ENCODE assay signal across 3 cellular contexts in the genomic region with DNA sequence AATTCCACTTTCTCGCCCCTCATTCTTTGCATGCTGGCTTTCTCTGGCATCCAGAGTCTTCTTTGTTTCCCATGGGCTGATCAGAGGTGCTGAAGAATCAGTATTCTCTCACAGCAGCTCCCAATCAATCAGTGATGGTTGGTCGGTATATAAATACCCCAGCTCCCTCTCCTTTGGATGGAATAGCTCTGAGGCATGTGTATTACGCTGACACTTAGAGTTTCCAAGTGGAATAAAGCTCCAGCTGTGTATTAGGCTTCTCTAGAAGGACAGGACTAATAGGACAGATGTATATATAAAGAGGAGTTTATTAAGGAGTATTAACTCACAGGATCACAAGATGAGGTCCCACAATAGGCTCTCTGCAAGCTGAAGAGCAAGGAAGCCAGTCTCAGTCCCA.
TF ChIP-seq lines count a peak whose summit lies in the region.

No MANE protein-coding gene starts in this region.

TF ChIP-seq in Ishikawa, 13 proteins besides CTCF, POLR2A, EP300 and RAD21 (continued from another document):
- TF ChIP-seq, protein P1, sequence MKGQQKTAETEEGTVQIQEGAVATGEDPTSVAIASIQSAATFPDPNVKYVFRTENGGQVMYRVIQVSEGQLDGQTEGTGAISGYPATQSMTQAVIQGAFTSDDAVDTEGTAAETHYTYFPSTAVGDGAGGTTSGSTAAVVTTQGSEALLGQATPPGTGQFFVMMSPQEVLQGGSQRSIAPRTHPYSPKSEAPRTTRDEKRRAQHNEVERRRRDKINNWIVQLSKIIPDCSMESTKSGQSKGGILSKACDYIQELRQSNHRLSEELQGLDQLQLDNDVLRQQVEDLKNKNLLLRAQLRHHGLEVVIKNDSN (IDR thresholded peaks at IDR 0.05): no peak
- no peak for TF ChIP-seq TCF12 (IDR thresholded peaks at IDR 0.05; ENCODE audit: low read depth)
- TF ChIP-seq, protein P2, sequence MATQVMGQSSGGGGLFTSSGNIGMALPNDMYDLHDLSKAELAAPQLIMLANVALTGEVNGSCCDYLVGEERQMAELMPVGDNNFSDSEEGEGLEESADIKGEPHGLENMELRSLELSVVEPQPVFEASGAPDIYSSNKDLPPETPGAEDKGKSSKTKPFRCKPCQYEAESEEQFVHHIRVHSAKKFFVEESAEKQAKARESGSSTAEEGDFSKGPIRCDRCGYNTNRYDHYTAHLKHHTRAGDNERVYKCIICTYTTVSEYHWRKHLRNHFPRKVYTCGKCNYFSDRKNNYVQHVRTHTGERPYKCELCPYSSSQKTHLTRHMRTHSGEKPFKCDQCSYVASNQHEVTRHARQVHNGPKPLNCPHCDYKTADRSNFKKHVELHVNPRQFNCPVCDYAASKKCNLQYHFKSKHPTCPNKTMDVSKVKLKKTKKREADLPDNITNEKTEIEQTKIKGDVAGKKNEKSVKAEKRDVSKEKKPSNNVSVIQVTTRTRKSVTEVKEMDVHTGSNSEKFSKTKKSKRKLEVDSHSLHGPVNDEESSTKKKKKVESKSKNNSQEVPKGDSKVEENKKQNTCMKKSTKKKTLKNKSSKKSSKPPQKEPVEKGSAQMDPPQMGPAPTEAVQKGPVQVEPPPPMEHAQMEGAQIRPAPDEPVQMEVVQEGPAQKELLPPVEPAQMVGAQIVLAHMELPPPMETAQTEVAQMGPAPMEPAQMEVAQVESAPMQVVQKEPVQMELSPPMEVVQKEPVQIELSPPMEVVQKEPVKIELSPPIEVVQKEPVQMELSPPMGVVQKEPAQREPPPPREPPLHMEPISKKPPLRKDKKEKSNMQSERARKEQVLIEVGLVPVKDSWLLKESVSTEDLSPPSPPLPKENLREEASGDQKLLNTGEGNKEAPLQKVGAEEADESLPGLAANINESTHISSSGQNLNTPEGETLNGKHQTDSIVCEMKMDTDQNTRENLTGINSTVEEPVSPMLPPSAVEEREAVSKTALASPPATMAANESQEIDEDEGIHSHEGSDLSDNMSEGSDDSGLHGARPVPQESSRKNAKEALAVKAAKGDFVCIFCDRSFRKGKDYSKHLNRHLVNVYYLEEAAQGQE (IDR thresholded peaks at IDR 0.05; ENCODE audit: low read depth): no peak
- no peak for TF ChIP-seq ZBTB7A (IDR thresholded peaks at IDR 0.05; ENCODE audit: low read depth)

TF ChIP-seq in WTC11, 78 proteins besides CTCF, POLR2A, EP300 and RAD21 (continued from another document):
- TF ChIP-seq, protein P3, sequence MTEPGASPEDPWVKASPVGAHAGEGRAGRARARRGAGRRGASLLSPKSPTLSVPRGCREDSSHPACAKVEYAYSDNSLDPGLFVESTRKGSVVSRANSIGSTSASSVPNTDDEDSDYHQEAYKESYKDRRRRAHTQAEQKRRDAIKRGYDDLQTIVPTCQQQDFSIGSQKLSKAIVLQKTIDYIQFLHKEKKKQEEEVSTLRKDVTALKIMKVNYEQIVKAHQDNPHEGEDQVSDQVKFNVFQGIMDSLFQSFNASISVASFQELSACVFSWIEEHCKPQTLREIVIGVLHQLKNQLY (CRISPR knock-in tag; IDR thresholded peaks at IDR 0.05): no peak
- TF ChIP-seq, protein P1 (CRISPR knock-in tag; IDR thresholded peaks at IDR 0.05): no peak
- TF ChIP-seq SMAD4 (CRISPR knock-in tag; IDR thresholded peaks at IDR 0.05) (no peak), NFATC4 (CRISPR knock-in tag; IDR thresholded peaks at IDR 0.05) (no peak), GABPB1 (CRISPR knock-in tag; IDR thresholded peaks at IDR 0.05) (no peak), SP1 (CRISPR knock-in tag; conservative IDR thresholded peaks at IDR 0.05) (no peak), MXD4 (CRISPR knock-in tag; IDR thresholded peaks at IDR 0.05; ENCODE audit: borderline replicate concordance) (no peak)

TF ChIP-seq in neural cell, 6 proteins besides CTCF, POLR2A, EP300 and RAD21 (continued from another document):
- TF ChIP-seq EZH2 (IDR thresholded peaks at IDR 0.05; ENCODE audit: borderline replicate concordance, insufficient read depth, low read length, poor library complexity, severe bottlenecking) (no peak), POLR2AphosphoS5 (IDR thresholded peaks at IDR 0.05) (no peak), MXI1 (conservative IDR thresholded peaks at IDR 0.05; ENCODE audit: poor library complexity, severe bottlenecking) (no peak)
